ENCODE assay signal across 36 cellular contexts in genomic region chr13:41825691-41826090, GRCh38.
"Had no signal": no experiment of that assay in that cellular context is flagged by ENCODE, and none has a peak within 500 bp of the region (broad histone marks: within the 10 kb centered on the region; RNA-seq: fewer than 3 reads in every experiment).

No MANE protein-coding gene starts in this region.

- H3K27ac Mint-ChIP-seq: activated CD4-positive, alpha-beta memory T cell treated with anti-CD3 and anti-CD28 coated beads, Interleukin-2, amount 10 ng/mL, durations not matched to agents 7 days and 5 days; activated CD8-positive, alpha-beta memory T cell treated with anti-CD3 and anti-CD28 coated beads, Interleukin-2, amount 10 ng/mL, durations not matched to agents 7 days and 5 days; activated naive CD8-positive, alpha-beta T cell; T-cell had no signal

- DNase-seq: activated CD4-positive, alpha-beta memory T cell treated with anti-CD3 and anti-CD28 coated beads, Interleukin-2, amount 10 ng/mL, durations not matched to agents 7 days and 5 days; activated CD4-positive, alpha-beta T cell treated with anti-CD3 and anti-CD28 coated beads for 1 hour; activated CD4-positive, alpha-beta T cell treated with anti-CD3 and anti-CD28 coated beads for 48 hours; activated CD4-positive, CD25-positive, alpha-beta regulatory T cell; activated CD8-positive, alpha-beta memory T cell treated with anti-CD3 and anti-CD28 coated beads for 24 hours; activated CD8-positive, alpha-beta memory T cell treated with anti-CD3 and anti-CD28 coated beads, Interleukin-2, amount 10 ng/mL, durations not matched to agents 7 days and 5 days; activated CD8-positive, alpha-beta memory T cell treated with anti-CD3 and anti-CD28 coated beads, Interleukin-2, amount 50 U/mL, for 48 hours; activated effector memory CD4-positive, alpha-beta T cell treated with Interleukin-2 at 50 U/mL for 16 hours; activated naive CD4-positive, alpha-beta T cell treated with anti-CD3 and anti-CD28 coated beads, Interleukin-2, amount 10 ng/mL, durations not matched to agents 7 days and 5 days; activated T-cell treated with anti-CD3 and anti-CD28 coated beads, Interleukin-2, amount 50 U/mL, for 48 hours; amniotic stem cell; aorta; caudate nucleus; Karpas-422; MM.1S; MV-4-11; NCI-H1092; NCI-H1436 treated with DMSO at 0.1 percent for 48 hours; NCI-H187; NCI-H2029 treated with DMSO at 0.1 percent for 48 hours; NCI-H2107; NCI-H2171; NCI-H510A; NCI-H526; NCI-H748 treated with DMSO at 0.1 percent for 48 hours; NK-92 treated with Interleukin-12 subunit alpha and Interleukin-12 subunit beta, amount 100 ng/mL, for 24 hours; PC-3; Peyer's patch; RPMI8226; SHP77 treated with DMSO at 0.1 percent for 48 hours; T-cell; T-helper 2 cell; T-helper 9 cell; WERI-Rb-1 had no signal

- H3K9me3 Mint-ChIP-seq: activated CD4-positive, alpha-beta memory T cell treated with anti-CD3 and anti-CD28 coated beads, Interleukin-2, amount 10 ng/mL, durations not matched to agents 7 days and 5 days; activated naive CD4-positive, alpha-beta T cell treated with anti-CD3 and anti-CD28 coated beads, Interleukin-2, amount 10 ng/mL, durations not matched to agents 7 days and 5 days; T-cell had no signal

- ATAC-seq: activated CD8-positive, alpha-beta memory T cell treated with anti-CD3 and anti-CD28 coated beads, Interleukin-2, amount 10 ng/mL, durations not matched to agents 7 days and 5 days; PC-3; SK-N-SH treated with all-trans-retinoic acid at 6 μM for 48 hours; T-cell had no signal

- H3K4me3 ChIP-seq: Peyer's patch had no signal

- H3K36me3 ChIP-seq: Peyer's patch, WERI-Rb-1 had no signal

- H3K27ac ChIP-seq: Peyer's patch, WERI-Rb-1 had no signal

- H3K27me3 ChIP-seq: Peyer's patch had no signal

- H3K4me1 Mint-ChIP-seq: activated CD4-positive, alpha-beta memory T cell treated with anti-CD3 and anti-CD28 coated beads, Interleukin-2, amount 10 ng/mL, durations not matched to agents 7 days and 5 days; activated CD8-positive, alpha-beta memory T cell treated with anti-CD3 and anti-CD28 coated beads, Interleukin-2, amount 10 ng/mL, durations not matched to agents 7 days and 5 days; activated naive CD4-positive, alpha-beta T cell treated with anti-CD3 and anti-CD28 coated beads, Interleukin-2, amount 10 ng/mL, durations not matched to agents 7 days and 5 days; T-cell had no signal

- H3K9me3 ChIP-seq: Peyer's patch had no signal

- H3K4me3 Mint-ChIP-seq: activated CD4-positive, alpha-beta memory T cell treated with anti-CD3 and anti-CD28 coated beads, Interleukin-2, amount 10 ng/mL, durations not matched to agents 7 days and 5 days; activated CD8-positive, alpha-beta memory T cell treated with anti-CD3 and anti-CD28 coated beads, Interleukin-2, amount 10 ng/mL, durations not matched to agents 7 days and 5 days; activated naive CD4-positive, alpha-beta T cell treated with anti-CD3 and anti-CD28 coated beads, Interleukin-2, amount 10 ng/mL, durations not matched to agents 7 days and 5 days; activated naive CD8-positive, alpha-beta T cell; T-cell had no signal

- H3K4me1 ChIP-seq: Peyer's patch had no signal
